ENCODE assay signal across 11 cellular contexts in the genomic region with DNA sequence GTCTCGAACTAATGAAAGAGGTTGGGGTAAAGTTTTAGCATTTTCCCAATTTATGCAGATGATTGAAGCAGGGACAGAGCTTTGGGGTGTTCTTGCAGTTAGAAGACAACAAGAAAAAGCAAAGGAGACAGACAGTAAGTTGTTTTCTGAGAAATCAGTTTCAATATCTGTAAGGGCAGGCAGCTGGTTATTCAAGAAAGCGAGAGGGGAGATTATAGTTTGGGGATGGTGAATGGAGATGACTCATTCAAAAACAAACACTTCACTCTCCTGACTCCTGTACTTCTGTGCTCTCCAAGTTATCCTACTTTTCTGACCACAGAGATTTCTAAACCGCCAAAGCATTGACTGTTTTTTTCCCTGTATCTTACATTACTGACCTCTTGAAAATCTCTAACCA.
DNase-seq lines count a peak whose midpoint lies in the region; ATAC-seq, FAIRE-seq and TF ChIP-seq lines count a peak whose summit lies in the region.
"Had no signal": no experiment of that assay in that cellular context is flagged by ENCODE, and none has a peak within 500 bp of the region (broad histone marks: within the 10 kb centered on the region; RNA-seq: fewer than 3 reads in every experiment).

No MANE protein-coding gene starts in this region.

- peak overlapping the region; percentile 4 for H3K4me2 ChIP-seq in hepatocyte

- FAIRE-seq in H54 (lab: Jason Lieb, UNC): peak; percentile 95

- peaks cover 10% of the 10 kb centered on the region for H3K4me1 Mint-ChIP-seq in progenitor cell of endocrine pancreas (ENCODE audit: low read depth)
- H3K4me1 Mint-ChIP-seq: stimulated activated effector memory CD8-positive, alpha-beta T cell treated with anti-CD3 and anti-CD28 coated beads, Interleukin-12 subunit alpha, Interleukin-12 subunit beta, amount 100 ng/mL, for 72 hours had no signal

- no peak overlapping the region for H3K4me3 ChIP-seq in hepatocyte

- no peaks in the 10 kb centered on the region for H3K9me2 ChIP-seq in hepatocyte (replicated peaks; ENCODE audit: insufficient read depth)

- no peaks in the 10 kb centered on the region for H3K36me3 Mint-ChIP-seq in progenitor cell of endocrine pancreas (ENCODE audit: insufficient read depth)
- H3K36me3 Mint-ChIP-seq: stimulated activated effector memory CD8-positive, alpha-beta T cell treated with anti-CD3 and anti-CD28 coated beads, Interleukin-12 subunit alpha, Interleukin-12 subunit beta, amount 100 ng/mL, for 72 hours had no signal

- no peaks in the 10 kb centered on the region for H3K27me3 ChIP-seq in hepatocyte

- no peaks in the 10 kb centered on the region for H3K4me1 ChIP-seq in hepatocyte (ENCODE audit: insufficient read depth)

- ATAC-seq in HG03175 (IDR thresholded peaks at IDR 0.05; ENCODE audit: unreplicated experiment): no peak
- ATAC-seq: stimulated activated effector memory CD8-positive, alpha-beta T cell treated with anti-CD3 and anti-CD28 coated beads, Interleukin-12 subunit alpha, Interleukin-12 subunit beta, amount 100 ng/mL, for 72 hours had no signal

- no peaks in the 10 kb centered on the region for H3K79me2 ChIP-seq in hepatocyte

- TF ChIP-seq CTCF in hepatocyte (IDR thresholded peaks at IDR 0.05; ENCODE audit: poor library complexity): no peak
- TF ChIP-seq CTCF in progenitor cell of endocrine pancreas (IDR thresholded peaks at IDR 0.05; ENCODE audit: unreplicated experiment): no peak

- H4K20me1 ChIP-seq in hepatocyte (ENCODE audit: insufficient read depth, poor library complexity, severe bottlenecking): no peaks in the 10 kb centered on the region

- no peak overlapping the region for H3K4me3 Mint-ChIP-seq in progenitor cell of endocrine pancreas (ENCODE audit: low read depth)
- H3K4me3 Mint-ChIP-seq: stimulated activated effector memory CD8-positive, alpha-beta T cell treated with anti-CD3 and anti-CD28 coated beads, Interleukin-12 subunit alpha, Interleukin-12 subunit beta, amount 100 ng/mL, for 72 hours had no signal

- no peak overlapping the region for H3K27ac ChIP-seq in hepatocyte

- peaks cover 3% of the 10 kb centered on the region for H3K9me3 Mint-ChIP-seq in progenitor cell of endocrine pancreas (ENCODE audit: low read depth)

- H3K27me3 Mint-ChIP-seq in progenitor cell of endocrine pancreas: no peaks in the 10 kb centered on the region

- H3K9me3 ChIP-seq in hepatocyte (ENCODE audit: low read depth): no peaks in the 10 kb centered on the region

- 52% methylated on average over 3 of the region's 3 CpGs for WGBS in hepatocyte (ENCODE audit: low lambda C conversion rate, missing lambda C conversion rate)

- H2AFZ ChIP-seq in hepatocyte: no peak overlapping the region

- H3K36me3 ChIP-seq in hepatocyte (replicated peaks; ENCODE audit: insufficient read depth, low read depth): no peaks in the 10 kb centered on the region

- H3K27ac Mint-ChIP-seq in progenitor cell of endocrine pancreas: no peak overlapping the region
- H3K27ac Mint-ChIP-seq: stimulated activated effector memory CD8-positive, alpha-beta T cell treated with anti-CD3 and anti-CD28 coated beads, Interleukin-12 subunit alpha, Interleukin-12 subunit beta, amount 100 ng/mL, for 72 hours had no signal

- peak; percentile 79 for DNase-seq in DMS79 (lab: John Stamatoyannopoulos, UW)
- peak; percentile 28 for DNase-seq in H54 (ENCODE audit: insufficient read length, low spot score)
- peak; percentile 77 for DNase-seq in NCI-H510A treated with DMSO at 0.1 percent for 48 hours (lab: John Stamatoyannopoulos, UW)
- DNase-seq in hepatocyte (ENCODE audit: low spot score): peak; percentile 19
- DNase-seq in hypothalamus (lab: John Stamatoyannopoulos, UW): no peak
- DNase-seq in stimulated activated CD8-positive, alpha-beta memory T cell treated with anti-CD3 and anti-CD28 coated beads, Interleukin-4, amount 100 ng/mL, for 48 hours: no peak
- DNase-seq in progenitor cell of endocrine pancreas (ENCODE audit: low spot score, unreplicated experiment): no peak
- DNase-seq: activated CD8-positive, alpha-beta memory T cell treated with anti-CD3 and anti-CD28 coated beads, Interleukin-2, amount 50 U/mL, for 48 hours; nucleus accumbens had no signal

- TF ChIP-seq POLR2A in H54 (IDR thresholded peaks at IDR 0.05; ENCODE audit: low read depth, low read length): no peak

Comparison
In these comparisons a context has a peak if more than half of its experiments do, and no peak if none do; other contexts are left out.
1. DNase-seq: peak in DMS79 (single experiment), H54 (single experiment), NCI-H510A treated with DMSO at 0.1 percent for 48 hours (single experiment) and hepatocyte (single experiment); none in hypothalamus (0 of 51), stimulated activated CD8-positive, alpha-beta memory T cell treated with anti-CD3 and anti-CD28 coated beads, Interleukin-4, amount 100 ng/mL, for 48 hours (single experiment) and progenitor cell of endocrine pancreas (single experiment).